Comparison of ENCODE assay signal across 8 cellular contexts in genomic region chr4:74932832-74933561, GRCh38. TPM values are rescaled to one million over a fixed set of nuclear protein-coding genes. Genes with fewer than 3 reads are reported as not detected.
DNase-seq lines count a peak whose midpoint lies in the region; ATAC-seq and TF ChIP-seq lines count a peak whose summit lies in the region.

TSS of gene PARM1 (plus strand) at chr4:74933116. CDS start at chr4:74933328, 212 bp downstream.

- H3K27me3 ChIP-seq in foreskin keratinocyte, result peaks cover 88% of the 10 kb centered on the region

- DNase-seq in CD14-positive monocyte (ENCODE audit: low spot score) (peak; percentile 64), NCI-H2227 treated with DMSO at 0.1 percent for 48 hours (lab: John Stamatoyannopoulos, UW) (peak; percentile 16), foreskin keratinocyte (peak; percentile 12 to 43), nephron progenitor cell (peak; percentile 94), type B pancreatic cell (ENCODE audit: extremely low spot score, unreplicated experiment) (peak; percentile 91)
- DNase-seq in activated T-cell treated with anti-CD3 and anti-CD28 coated beads, Interleukin-2, amount 50 U/mL, for 48 hours, result peak; percentile 67 to 73

- H3K4me3 Mint-ChIP-seq in CD14-positive monocyte (peak within 1 kb of the TSS; percentile 70 to 93), nephron progenitor cell (peak within 1 kb of the TSS; percentile 89), type B pancreatic cell (peak within 1 kb of the TSS; percentile 92)

- TF ChIP-seq CTCF in CD14-positive monocyte (IDR thresholded peaks at IDR 0.05) (peak; percentile 26), foreskin keratinocyte (conservative IDR thresholded peaks at IDR 0.05) (peak; percentile 81), nephron progenitor cell (IDR thresholded peaks at IDR 0.05) (peak; percentile 73), type B pancreatic cell (conservative IDR thresholded peaks at IDR 0.05) (peak; percentile 85)

- ATAC-seq in GM18907 (IDR thresholded peaks at IDR 0.05; ENCODE audit: unreplicated experiment) (peak; percentile 81), HG03097 (IDR thresholded peaks at IDR 0.05; ENCODE audit: low FRiP score, unreplicated experiment) (peak; percentile 83), foreskin keratinocyte (peak; percentile 90)

- H3K4me1 Mint-ChIP-seq in CD14-positive monocyte, result peaks cover 32% of the 10 kb centered on the region
- H3K4me1 Mint-ChIP-seq in nephron progenitor cell, result peaks cover 21% of the 10 kb centered on the region
- H3K4me1 Mint-ChIP-seq in type B pancreatic cell (ENCODE audit: unreplicated experiment), result peaks cover 19% of the 10 kb centered on the region

- H3K9me3 Mint-ChIP-seq in CD14-positive monocyte, result peaks cover 0 to 18% (median 7%) of the 10 kb centered on the region in 7 donors
- H3K9me3 Mint-ChIP-seq in nephron progenitor cell, result no peaks in the 10 kb centered on the region
- no peaks in the 10 kb centered on the region for H3K9me3 Mint-ChIP-seq in type B pancreatic cell

- no peak within 1 kb of the TSS for H3K27ac Mint-ChIP-seq in CD14-positive monocyte
- no peak within 1 kb of the TSS for H3K27ac Mint-ChIP-seq in nephron progenitor cell
- H3K27ac Mint-ChIP-seq in type B pancreatic cell, result peak within 1 kb of the TSS; percentile 59

- H3K36me3 Mint-ChIP-seq in CD14-positive monocyte, result peaks cover 0 to 3% of the 10 kb centered on the region in 2 donors
- no peaks in the 10 kb centered on the region for H3K36me3 Mint-ChIP-seq in nephron progenitor cell (ENCODE audit: low read depth)
- H3K36me3 Mint-ChIP-seq in type B pancreatic cell, result no peaks in the 10 kb centered on the region

- H3K4me1 ChIP-seq in foreskin keratinocyte, result no peaks in the 10 kb centered on the region

- H3K27me3 Mint-ChIP-seq in CD14-positive monocyte (ENCODE audit: low read depth in 3 of 3) (peaks cover 57 to 78% (median 73%) of the 10 kb centered on the region in 3 donors), nephron progenitor cell (ENCODE audit: low read depth, poor library complexity) (peaks cover 56% of the 10 kb centered on the region), type B pancreatic cell (peaks cover 56% of the 10 kb centered on the region)

- H3K27ac ChIP-seq in foreskin keratinocyte, result no peak within 1 kb of the TSS

- intact Hi-C loops in CD14-positive monocyte (cut with micrococcal nuclease), result no loop called here

RNA-seq across cellular contexts. Expression of gene PARM1, which starts in this region (rescaled TPM):
- polyA plus RNA-seq in CD14-positive monocyte (under 1 TPM; 0.06 to 0.54 TPM), foreskin keratinocyte (0.02 TPM in 2 replicates)
- total RNA-seq in foreskin keratinocyte (0.07 and 0.10 TPM in 2 replicates), type B pancreatic cell (ENCODE audit: low replicate concordance) (17.9 and 22.4 TPM in 2 replicates)

Comparison
In these comparisons a context has a peak if more than half of its experiments do, and no peak if none do; other contexts are left out.
1. RNA of gene PARM1 (total RNA-seq): 17.9 to 22.4 TPM in type B pancreatic cell; 0.07 to 0.10 TPM in foreskin keratinocyte; every median in the first group is over 10 times any median in the second.
2. Peak in DNase-seq in CD14-positive monocyte; RNA of the gene not detected or under 1 TPM.
3. Peak in DNase-seq and ATAC-seq in foreskin keratinocyte; RNA of the gene not detected or under 1 TPM.
4. DNase-seq: peak in every context shown above with its lines; median percentile 94 in nephron progenitor cell; 91 in type B pancreatic cell; 70 in activated T-cell treated with anti-CD3 and anti-CD28 coated beads, Interleukin-2, amount 50 U/mL, for 48 hours; 64 in CD14-positive monocyte; 28 in foreskin keratinocyte; 16 in NCI-H2227 treated with DMSO at 0.1 percent for 48 hours.
5. CTCF ChIP-seq: peak in every context shown above with its lines; median percentile 85 in type B pancreatic cell; 81 in foreskin keratinocyte; 73 in nephron progenitor cell; 26 in CD14-positive monocyte.
6. Peak in every context shown above with its lines, with median percentiles within 50 percentile points of each other: H3K4me3 Mint-ChIP-seq and ATAC-seq.